Comparison of ENCODE assay signal across 1 cellular context in the genomic region with DNA sequence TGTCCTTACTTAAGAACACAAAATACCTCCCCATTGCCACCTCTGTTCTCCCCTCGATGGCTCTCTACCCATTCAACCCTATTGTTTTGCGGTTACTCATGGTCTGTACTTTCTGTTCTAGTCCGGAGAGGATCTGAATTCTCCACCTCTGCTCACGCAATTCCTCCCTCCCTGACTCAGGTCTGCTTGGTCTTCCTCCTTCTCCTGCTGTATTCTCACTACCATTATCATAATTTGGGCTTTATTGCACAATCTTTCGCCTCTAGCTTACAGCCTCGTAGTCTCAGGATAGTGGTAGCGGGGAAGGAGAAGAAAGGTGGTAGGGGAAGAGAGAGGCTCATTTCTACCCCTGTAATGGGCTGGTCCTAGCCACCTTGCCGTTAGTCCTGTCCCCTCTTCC.
TF ChIP-seq lines count a peak whose summit lies in the region.

No MANE protein-coding gene starts in this region.

TF ChIP-seq in HepG2, 621 proteins besides CTCF, POLR2A, EP300 and RAD21:
- TF ChIP-seq, protein P1, sequence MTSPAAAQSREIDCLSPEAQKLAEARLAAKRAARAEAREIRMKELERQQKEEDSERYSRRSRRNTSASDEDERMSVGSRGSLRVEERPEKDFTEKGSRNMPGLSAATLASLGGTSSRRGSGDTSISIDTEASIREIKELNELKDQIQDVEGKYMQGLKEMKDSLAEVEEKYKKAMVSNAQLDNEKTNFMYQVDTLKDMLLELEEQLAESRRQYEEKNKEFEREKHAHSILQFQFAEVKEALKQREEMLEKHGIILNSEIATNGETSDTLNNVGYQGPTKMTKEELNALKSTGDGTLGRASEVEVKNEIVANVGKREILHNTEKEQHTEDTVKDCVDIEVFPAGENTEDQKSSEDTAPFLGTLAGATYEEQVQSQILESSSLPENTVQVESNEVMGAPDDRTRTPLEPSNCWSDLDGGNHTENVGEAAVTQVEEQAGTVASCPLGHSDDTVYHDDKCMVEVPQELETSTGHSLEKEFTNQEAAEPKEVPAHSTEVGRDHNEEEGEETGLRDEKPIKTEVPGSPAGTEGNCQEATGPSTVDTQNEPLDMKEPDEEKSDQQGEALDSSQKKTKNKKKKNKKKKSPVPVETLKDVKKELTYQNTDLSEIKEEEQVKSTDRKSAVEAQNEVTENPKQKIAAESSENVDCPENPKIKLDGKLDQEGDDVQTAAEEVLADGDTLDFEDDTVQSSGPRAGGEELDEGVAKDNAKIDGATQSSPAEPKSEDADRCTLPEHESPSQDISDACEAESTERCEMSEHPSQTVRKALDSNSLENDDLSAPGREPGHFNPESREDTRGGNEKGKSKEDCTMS (CRISPR knock-in tag; conservative IDR thresholded peaks at IDR 0.05), result no peak
- TF ChIP-seq ADNP (CRISPR knock-in tag; IDR thresholded peaks at IDR 0.05), result no peak
- TF ChIP-seq ZNF20 (CRISPR knock-in tag; IDR thresholded peaks at IDR 0.05), result no peak
- no peak for TF ChIP-seq CC2D1A (CRISPR knock-in tag; IDR thresholded peaks at IDR 0.05)
- TF ChIP-seq MXI1 (IDR thresholded peaks at IDR 0.05; ENCODE audit: borderline replicate concordance, low read depth, low read length), result no peak
- peak; percentile 60 for TF ChIP-seq CEBPB (IDR thresholded peaks at IDR 0.05; ENCODE audit: borderline replicate concordance, low read depth, low read length)
